In genomic region chr12:98644433-98644711, GRCh38 we compare ENCODE assay signal across 8 cellular contexts. TPM values are rescaled to one million over a fixed set of nuclear protein-coding genes. Genes with fewer than 3 reads are reported as not detected.
DNase-seq lines count a peak whose midpoint lies in the region; TF ChIP-seq lines count a peak whose summit lies in the region.

No MANE protein-coding gene starts in this region.

- no peaks in the 10 kb centered on the region for H3K27me3 Mint-ChIP-seq in activated CD4-positive, alpha-beta T cell treated with anti-CD3 and anti-CD28 coated beads, Interleukin-2, amount 10 ng/mL, durations not matched to agents 24 days and 14 days
- H3K27me3 Mint-ChIP-seq in HFFc6 (ENCODE audit: insufficient read depth), result peaks cover 2% of the 10 kb centered on the region

- H3K36me3 ChIP-seq in mucosa of stomach (ENCODE audit: control insufficient read depth, insufficient read depth, low read length), result no peaks in the 10 kb centered on the region

- H3K9me3 Mint-ChIP-seq in activated CD4-positive, alpha-beta T cell treated with anti-CD3 and anti-CD28 coated beads, Interleukin-2, amount 10 ng/mL, durations not matched to agents 24 days and 14 days, result no peaks in the 10 kb centered on the region
- no peaks in the 10 kb centered on the region for H3K9me3 Mint-ChIP-seq in HFFc6

- H3K4me1 Mint-ChIP-seq in activated CD4-positive, alpha-beta T cell treated with anti-CD3 and anti-CD28 coated beads, Interleukin-2, amount 10 ng/mL, durations not matched to agents 24 days and 14 days, result peaks cover 23% of the 10 kb centered on the region
- peaks cover 43% of the 10 kb centered on the region for H3K4me1 Mint-ChIP-seq in HFFc6 (ENCODE audit: low read depth)

- H3K9ac ChIP-seq in mucosa of stomach (ENCODE audit: low read length), result peak overlapping the region; percentile 79

- no peak for DNase-seq in activated CD4-positive, alpha-beta T cell treated with anti-CD3 and anti-CD28 coated beads, Interleukin-2, amount 10 ng/mL, durations not matched to agents 24 days and 14 days
- no peak for DNase-seq in activated CD4-positive, alpha-beta T cell treated with anti-CD3 and anti-CD28 coated beads, Interleukin-2, amount 50 U/mL, for 4 hours
- DNase-seq in HFFc6 (peak; percentile 36), NCI-H748 treated with DMSO at 0.1 percent for 48 hours (lab: John Stamatoyannopoulos, UW) (peak; percentile 52), AG08396 (ENCODE audit: low spot score) (no peak), NCI-H2171 treated with DMSO at 0.1 percent for 48 hours (lab: John Stamatoyannopoulos, UW) (no peak)

- peak overlapping the region; percentile 92 for H3K4me3 Mint-ChIP-seq in activated CD4-positive, alpha-beta T cell treated with anti-CD3 and anti-CD28 coated beads, Interleukin-2, amount 10 ng/mL, durations not matched to agents 24 days and 14 days
- peak overlapping the region; percentile 89 for H3K4me3 Mint-ChIP-seq in HFFc6

- no peaks in the 10 kb centered on the region for H3K9me3 ChIP-seq in mucosa of stomach (ENCODE audit: control insufficient read depth, low read length)

- H3K27me3 ChIP-seq in mucosa of stomach (ENCODE audit: control insufficient read depth, insufficient read depth, low read length), result no peaks in the 10 kb centered on the region

- peaks cover 22% of the 10 kb centered on the region for H3K36me3 Mint-ChIP-seq in activated CD4-positive, alpha-beta T cell treated with anti-CD3 and anti-CD28 coated beads, Interleukin-2, amount 10 ng/mL, durations not matched to agents 24 days and 14 days (ENCODE audit: low read depth)
- peaks cover 7% of the 10 kb centered on the region for H3K36me3 Mint-ChIP-seq in HFFc6 (ENCODE audit: low read depth)

- intact Hi-C loops in activated CD4-positive, alpha-beta T cell treated with anti-CD3 and anti-CD28 coated beads, Interleukin-2, amount 10 ng/mL, durations not matched to agents 24 days and 14 days (cut with micrococcal nuclease), result loop anchor here (1.0 to 10.0 kb wide), 4 partner anchors 51 to 1560 kb away; partner anchors contain the start of genes ACTR6 and SLC25A3

- no peaks in the 10 kb centered on the region for H3K4me1 ChIP-seq in mucosa of stomach (ENCODE audit: control insufficient read depth, insufficient read depth, low read length)

- peak overlapping the region; percentile 91 for H3K4me3 ChIP-seq in mucosa of stomach (ENCODE audit: low read length)

- peak overlapping the region; percentile 20 for H3K27ac ChIP-seq in cingulate gyrus (ENCODE audit: low read depth, low read length)

- H3K27ac Mint-ChIP-seq in activated CD4-positive, alpha-beta T cell treated with anti-CD3 and anti-CD28 coated beads, Interleukin-2, amount 10 ng/mL, durations not matched to agents 24 days and 14 days, result peak overlapping the region; percentile 95
- H3K27ac Mint-ChIP-seq in HFFc6, result peak overlapping the region; percentile 96

- TF ChIP-seq CTCF in HFFc6 (IDR thresholded peaks at IDR 0.05), result peak; percentile 48

RNA-seq across cellular contexts. Expression of gene IKBIP, which starts 0.2 kb away (rescaled TPM):
- total RNA-seq in activated CD4-positive, alpha-beta T cell treated with anti-CD3 and anti-CD28 coated beads, Interleukin-2, amount 10 ng/mL, durations not matched to agents 24 days and 14 days, result 35.0 and 36.9 TPM in 2 replicates
- 100 to 1,000 TPM in 5 of 6 experiments, 10 to 100 TPM in 1; 96.6 to 131 (median 108) TPM for total RNA-seq in HFFc6 (2021; fragmentation: NEBNext Ultra II Directional; extraction: Animal tissue kit (Norgen Biotek cat#: 25700))

RNA-seq across cellular contexts. Expression of gene APAF1, which starts 0.7 kb away (rescaled TPM):
- 19.9 and 20.7 TPM in 2 replicates for total RNA-seq in activated CD4-positive, alpha-beta T cell treated with anti-CD3 and anti-CD28 coated beads, Interleukin-2, amount 10 ng/mL, durations not matched to agents 24 days and 14 days
- 10 to 100 TPM; 19.0 to 23.6 (median 21.2) TPM for total RNA-seq in HFFc6 (2021; fragmentation: NEBNext Ultra II Directional; extraction: Animal tissue kit (Norgen Biotek cat#: 25700))

RNA-seq across cellular contexts. Expression of gene SLC25A3, which starts 50.9 kb away (rescaled TPM):
- total RNA-seq in activated CD4-positive, alpha-beta T cell treated with anti-CD3 and anti-CD28 coated beads, Interleukin-2, amount 10 ng/mL, durations not matched to agents 24 days and 14 days, result 598 and 612 TPM in 2 replicates
- total RNA-seq in HFFc6 (2021; fragmentation: NEBNext Ultra II Directional; extraction: Animal tissue kit (Norgen Biotek cat#: 25700)), result 100 to 1,000 TPM; 613 to 701 (median 674) TPM

Comparison
In these comparisons a context has a peak if more than half of its experiments do, and no peak if none do; other contexts are left out.
1. DNase-seq: peak in HFFc6 (single experiment) and NCI-H748 treated with DMSO at 0.1 percent for 48 hours (single experiment); none in activated CD4-positive, alpha-beta T cell treated with anti-CD3 and anti-CD28 coated beads, Interleukin-2, amount 10 ng/mL, durations not matched to agents 24 days and 14 days (single experiment), activated CD4-positive, alpha-beta T cell treated with anti-CD3 and anti-CD28 coated beads, Interleukin-2, amount 50 U/mL, for 4 hours (0 of 2), AG08396 (single experiment) and NCI-H2171 treated with DMSO at 0.1 percent for 48 hours (single experiment).